In the genomic region with DNA sequence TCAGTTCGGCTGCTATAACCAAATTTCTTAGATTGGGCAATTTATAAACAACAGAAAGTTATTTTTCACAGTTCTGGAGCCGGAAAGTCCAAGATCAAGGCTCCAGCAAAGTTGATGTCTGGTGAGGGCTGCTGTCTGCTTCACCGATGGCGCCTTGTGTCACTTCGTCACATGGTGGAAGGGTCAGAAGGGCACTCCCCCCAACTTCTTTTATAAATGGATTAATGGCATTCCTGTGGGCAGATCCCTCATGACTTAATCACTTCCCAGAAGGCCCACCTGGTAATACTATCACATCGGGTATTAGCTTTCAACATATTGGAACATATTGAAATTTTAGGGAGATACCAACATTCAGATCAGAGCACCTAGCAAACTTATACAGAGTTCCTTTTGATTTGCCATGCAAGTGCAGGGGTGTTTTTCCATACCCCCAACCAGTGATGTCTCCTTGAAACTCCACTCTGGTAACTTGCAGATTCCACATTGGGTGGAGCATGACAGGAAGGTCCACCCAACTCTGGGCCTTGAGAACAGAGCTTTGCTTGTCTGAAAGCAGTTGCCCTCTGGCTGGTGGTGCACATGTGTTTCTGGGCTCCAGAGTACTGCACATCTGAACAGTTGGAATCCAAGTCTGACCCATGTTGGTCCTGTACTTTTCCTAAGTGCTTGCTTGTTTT, we compare ENCODE assay signal across 1 cellular context.
TF ChIP-seq lines count a peak whose summit lies in the region.

No MANE protein-coding gene starts in this region.

TF ChIP-seq in HepG2, 621 proteins besides CTCF, POLR2A, EP300 and RAD21 (continued from another document):
- TF ChIP-seq MAFF (IDR thresholded peaks at IDR 0.05; ENCODE audit: low read depth, low read length): no peak
